ENCODE assay signal across 10 cellular contexts in the genomic region with DNA sequence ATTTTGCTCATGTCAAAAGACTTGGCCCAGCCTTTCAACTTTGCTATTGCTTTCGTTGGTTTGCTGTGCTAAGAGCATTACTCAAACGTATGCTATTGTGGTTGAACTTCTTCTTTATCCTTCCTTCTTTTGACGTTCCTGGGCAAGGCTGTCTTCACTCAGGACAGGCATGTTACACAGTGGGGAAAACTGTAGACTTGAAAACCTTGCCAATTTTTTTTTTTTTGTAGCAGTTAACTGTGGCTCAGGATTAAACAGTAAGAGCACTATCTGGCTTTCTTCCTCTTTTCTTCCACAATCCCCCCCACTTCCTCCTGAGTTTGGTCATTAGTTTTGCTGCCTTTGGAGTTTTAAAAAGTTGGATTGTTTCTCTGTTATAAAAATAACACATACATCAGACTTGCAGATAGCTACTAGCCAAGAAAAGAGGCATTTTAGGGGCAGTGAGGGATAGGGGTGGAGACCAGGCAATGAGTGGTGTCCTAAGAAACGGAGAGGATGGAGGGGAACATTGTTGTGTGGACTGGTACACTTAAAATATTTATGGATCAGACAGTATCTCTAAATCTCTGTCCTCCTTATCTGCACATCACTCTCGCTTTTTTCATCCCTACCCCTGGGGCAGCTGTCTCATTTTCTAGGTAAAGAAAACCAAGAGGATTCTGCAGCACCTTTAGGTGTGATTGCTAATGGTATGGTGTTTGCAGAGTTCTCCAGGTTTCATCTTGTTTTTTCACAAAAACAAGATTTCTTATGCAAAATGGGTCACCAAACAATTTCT.
A peak's percentile ranks its signal among the peaks of the same experiment; 100 is the strongest.
DNase-seq lines count a peak whose midpoint lies in the region; ATAC-seq and TF ChIP-seq lines count a peak whose summit lies in the region.
"Had no signal": no experiment of that assay in that cellular context is flagged by ENCODE, and none has a peak within 500 bp of the region (broad histone marks: within the 10 kb centered on the region; RNA-seq: fewer than 3 reads in every experiment).

No MANE protein-coding gene starts in this region.

- DNase-seq in AG20443 (ENCODE audit: low spot score) (peak; percentile 60), SKM-1 treated with dmso at 0.1 percent for 144 hours (lab: John Stamatoyannopoulos, UW; ENCODE audit: unreplicated experiment) (peak; percentile 90), left lung (no peak), H4 (ENCODE audit: low spot score) (no peak)
- no peak for DNase-seq in effector CD8-positive, alpha-beta T cell (lab: John Stamatoyannopoulos, UW)
- DNase-seq: naive B cell, NCI-H1436 treated with DMSO at 0.1 percent for 48 hours had no signal

- H3K4me1 ChIP-seq in left lung, result peaks cover 18 to 61% of the 10 kb centered on the region in 2 donors

- H3K27ac ChIP-seq in left lung, result peak overlapping the region; percentile 45 to 62

- H3K36me3 ChIP-seq in left lung, result no peaks in the 10 kb centered on the region

- ATAC-seq in HG02610 (IDR thresholded peaks at IDR 0.05; ENCODE audit: unreplicated experiment) (peak; percentile 56), left lung (peak; percentile 71), GM19395 (IDR thresholded peaks at IDR 0.05; ENCODE audit: unreplicated experiment) (no peak), GM21717 (IDR thresholded peaks at IDR 0.05; ENCODE audit: unreplicated experiment) (no peak)

- TF ChIP-seq CTCF in left lung (IDR thresholded peaks at IDR 0.05), result no peak

- no peak overlapping the region for H3K4me3 ChIP-seq in left lung

- intact Hi-C loops in left lung (cut with DNase I), result no loop called here

- no peaks in the 10 kb centered on the region for H3K27me3 ChIP-seq in left lung

- H3K9me3 ChIP-seq in left lung, result no peaks in the 10 kb centered on the region

Comparison
In these comparisons a context has a peak if more than half of its experiments do, and no peak if none do; other contexts are left out.
1. DNase-seq: peak in AG20443 (single experiment) and SKM-1 treated with dmso at 0.1 percent for 144 hours (single experiment); none in left lung (0 of 2), H4 (single experiment) and effector CD8-positive, alpha-beta T cell (single experiment).
2. ATAC-seq: peak in HG02610 (single experiment) and left lung (single experiment); none in GM19395 (single experiment) and GM21717 (single experiment).